In genomic region chr19:45000665-45001064, GRCh38 we compare ENCODE assay signal across 8 cellular contexts. TPM values are rescaled to one million over a fixed set of nuclear protein-coding genes. Genes with fewer than 3 reads are reported as not detected.
DNase-seq lines count a peak whose midpoint lies in the region; ATAC-seq and TF ChIP-seq lines count a peak whose summit lies in the region.
"Not testable (repeated sequence)": the region's sequence is repeated elsewhere in the genome, so short reads cannot be mapped to it uniquely, and the experiment has no call there.

No MANE protein-coding gene starts in this region.

- intact Hi-C loops in A673 (cut with micrococcal nuclease; ENCODE audit: unreplicated experiment) = loop anchor here (5.0 kb wide), 1 partner anchor 92 kb away; the partner anchor contains the start of gene PPP1R37
- intact Hi-C loops in activated T-helper 1 cell treated with anti-CD3 and anti-CD28 coated beads, Interleukin-12 subunit alpha, Interleukin-12 subunit beta, Interleukin-2, Interleukin-4 antibody, amounts not matched to agents 30 ng/mL and 10 ng/mL and 1 ng/mL, durations not matched to agents 14 hours and 24 hours and 36 hours (cut with micrococcal nuclease) = loop anchor here (1.0 to 5.0 kb wide), 3 partner anchors 76 to 792 kb away; partner anchors contain the start of genes DMWD and ZNF296
- intact Hi-C loops in naive thymus-derived CD4-positive, alpha-beta T cell (cut with micrococcal nuclease) = loop anchor here (1.0 to 5.0 kb wide), 9 partner anchors 45 to 497 kb away; partner anchors contain the start of genes BLOC1S3 (in 2 of the 2), CLPTM1 (in 2 of the 2), GEMIN7 (in 2 of the 2) and TRAPPC6A (in 2 of the 2)

- not testable (repeated sequence) for H3K9me3 Mint-ChIP-seq in activated T-helper 1 cell treated with anti-CD3 and anti-CD28 coated beads, Interleukin-12 subunit alpha, Interleukin-12 subunit beta, Interleukin-2, Interleukin-4 antibody, amounts not matched to agents 30 ng/mL and 10 ng/mL and 1 ng/mL, durations not matched to agents 14 hours and 24 hours and 36 hours; chondrocyte (ENCODE audit: low read depth); naive thymus-derived CD4-positive, alpha-beta T cell

- H3K27ac ChIP-seq in A673 (ENCODE audit: low read depth, low read length, poor library complexity, severe bottlenecking) = not testable (repeated sequence)
- peak overlapping the region; percentile 90 for H3K27ac ChIP-seq in RWPE1
- H3K27ac ChIP-seq in cardiac muscle cell = peak overlapping the region; percentile 59
- H3K27ac ChIP-seq in naive thymus-derived CD4-positive, alpha-beta T cell (ENCODE audit: low read depth, low read length) = peak overlapping the region; percentile 100
- H3K27ac ChIP-seq in skin epidermis = peak overlapping the region in 18 of 21 experiments; percentile 5 to 100 (median 74)

- not testable (repeated sequence) for H3K27me3 Mint-ChIP-seq in activated T-helper 1 cell treated with anti-CD3 and anti-CD28 coated beads, Interleukin-12 subunit alpha, Interleukin-12 subunit beta, Interleukin-2, Interleukin-4 antibody, amounts not matched to agents 30 ng/mL and 10 ng/mL and 1 ng/mL, durations not matched to agents 14 hours and 24 hours and 36 hours (ENCODE audit: insufficient read depth); chondrocyte (ENCODE audit: low read depth); naive thymus-derived CD4-positive, alpha-beta T cell

- not testable (repeated sequence) for DNase-seq in A673 (ENCODE audit: low spot score); H7; RWPE1 (ENCODE audit: low spot score); activated T-helper 1 cell treated with anti-CD3 and anti-CD28 coated beads, Interleukin-12 subunit alpha, Interleukin-12 subunit beta, Interleukin-2, Interleukin-4 antibody, amounts not matched to agents 30 ng/mL and 10 ng/mL and 1 ng/mL, durations not matched to agents 14 hours and 24 hours and 36 hours (ENCODE audit: low spot score); chondrocyte (ENCODE audit: low spot score); cardiac muscle cell (ENCODE audit: low read depth in 1 of 2, low spot score in 1 of 2); naive thymus-derived CD4-positive, alpha-beta T cell

- BruUV-seq in A673 (replicated peaks; lab: Mats Ljungman, UMichigan) = not testable (repeated sequence)

- H3K36me3 ChIP-seq in A673 (ENCODE audit: insufficient read depth, low read length, poor library complexity, severe bottlenecking); H7 (replicated peaks; ENCODE audit: control insufficient read depth, insufficient read depth, low read length); cardiac muscle cell; naive thymus-derived CD4-positive, alpha-beta T cell (ENCODE audit: control insufficient read depth in 2 of 3, insufficient read depth in 3 of 3, low read length in 3 of 3): not testable (repeated sequence)

- H3K4me3 ChIP-seq in A673 (ENCODE audit: low read depth, low read length, poor library complexity, severe bottlenecking) (peak overlapping the region; percentile 40), H7 (ENCODE audit: insufficient read depth, low read depth, low read length) (peak overlapping the region; percentile 27; the same call in 1 of the 2 replicates), skin epidermis (peak overlapping the region in 6 of 7 experiments; percentile 11 to 95 (median 82))
- H3K4me3 ChIP-seq in cardiac muscle cell = not testable (repeated sequence)
- H3K4me3 ChIP-seq in naive thymus-derived CD4-positive, alpha-beta T cell (ENCODE audit: low read length) = peak overlapping the region; percentile 61

- H3K4me3 Mint-ChIP-seq in activated T-helper 1 cell treated with anti-CD3 and anti-CD28 coated beads, Interleukin-12 subunit alpha, Interleukin-12 subunit beta, Interleukin-2, Interleukin-4 antibody, amounts not matched to agents 30 ng/mL and 10 ng/mL and 1 ng/mL, durations not matched to agents 14 hours and 24 hours and 36 hours = peak overlapping the region; percentile 68
- H3K4me3 Mint-ChIP-seq in chondrocyte (ENCODE audit: unreplicated experiment) = peak overlapping the region; percentile 45
- H3K4me3 Mint-ChIP-seq in naive thymus-derived CD4-positive, alpha-beta T cell = peak overlapping the region; percentile 39 to 95 (median 69)

- H3K27me3 ChIP-seq in A673 (replicated peaks; ENCODE audit: insufficient read depth, low read depth, low read length, poor library complexity); H7 (ENCODE audit: control insufficient read depth, insufficient read depth, low read length); cardiac muscle cell; naive thymus-derived CD4-positive, alpha-beta T cell (ENCODE audit: control insufficient read depth in 2 of 2, insufficient read depth in 2 of 2, low read length in 2 of 2): not testable (repeated sequence)

- H3K9me3 ChIP-seq in A673 (ENCODE audit: low read depth, low read length, poor library complexity, severe bottlenecking); cardiac muscle cell (ENCODE audit: low read depth); naive thymus-derived CD4-positive, alpha-beta T cell (ENCODE audit: control insufficient read depth in 2 of 3, low read length in 3 of 3): not testable (repeated sequence)

- not testable (repeated sequence) for ATAC-seq in naive thymus-derived CD4-positive, alpha-beta T cell

- not testable (repeated sequence) for TF ChIP-seq CTCF in A673 (conservative IDR thresholded peaks at IDR 0.05; ENCODE audit: low read depth, low read length); RWPE1 (conservative IDR thresholded peaks at IDR 0.05; ENCODE audit: low read depth); chondrocyte (IDR thresholded peaks at IDR 0.05); cardiac muscle cell (IDR thresholded peaks at IDR 0.05; ENCODE audit: low read depth, low read length)

- POLR2A ChIA-PET in A673 (lab: Charles Lee; ENCODE audit: low non-redundant PET) = interaction anchor here (0.6 kb wide), 1 partner anchor 132 kb away, joined by 7 read pairs; no protein-coding TSS in a partner anchor
- POLR2A ChIA-PET in RWPE1 (lab: Yijun Ruan, JAX; ENCODE audit: low non-redundant PET) = interaction anchor here (1.0 kb wide), 1 partner anchor 41 kb away, joined by 4 read pairs; no protein-coding TSS in a partner anchor
- POLR2A ChIA-PET in naive thymus-derived CD4-positive, alpha-beta T cell (lab: Charles Lee) = interaction anchor here (0.7 to 3.0 kb wide), 3 partner anchors 38 to 46 kb away, joined by 3 to 18 read pairs (median 5); partner anchors contain the start of gene CLASRP

- H3K4me1 Mint-ChIP-seq in activated T-helper 1 cell treated with anti-CD3 and anti-CD28 coated beads, Interleukin-12 subunit alpha, Interleukin-12 subunit beta, Interleukin-2, Interleukin-4 antibody, amounts not matched to agents 30 ng/mL and 10 ng/mL and 1 ng/mL, durations not matched to agents 14 hours and 24 hours and 36 hours (ENCODE audit: low read depth); chondrocyte (ENCODE audit: low read depth): not testable (repeated sequence)
- H3K4me1 Mint-ChIP-seq in naive thymus-derived CD4-positive, alpha-beta T cell = peaks cover 6 to 25% (median 12%) of the 10 kb centered on the region in 7 donors

- peak overlapping the region; percentile 77 for H3K27ac Mint-ChIP-seq in activated T-helper 1 cell treated with anti-CD3 and anti-CD28 coated beads, Interleukin-12 subunit alpha, Interleukin-12 subunit beta, Interleukin-2, Interleukin-4 antibody, amounts not matched to agents 30 ng/mL and 10 ng/mL and 1 ng/mL, durations not matched to agents 14 hours and 24 hours and 36 hours
- H3K27ac Mint-ChIP-seq in chondrocyte (ENCODE audit: unreplicated experiment) = peak overlapping the region; percentile 54
- H3K27ac Mint-ChIP-seq in naive thymus-derived CD4-positive, alpha-beta T cell = peak overlapping the region; percentile 82 to 99 (median 94)

- not testable (repeated sequence) for H3K36me3 Mint-ChIP-seq in activated T-helper 1 cell treated with anti-CD3 and anti-CD28 coated beads, Interleukin-12 subunit alpha, Interleukin-12 subunit beta, Interleukin-2, Interleukin-4 antibody, amounts not matched to agents 30 ng/mL and 10 ng/mL and 1 ng/mL, durations not matched to agents 14 hours and 24 hours and 36 hours (ENCODE audit: low read depth); chondrocyte (ENCODE audit: low read depth); naive thymus-derived CD4-positive, alpha-beta T cell

- CTCF ChIA-PET in A673 (lab: Charles Lee); naive thymus-derived CD4-positive, alpha-beta T cell (lab: Charles Lee): not testable (repeated sequence)
- CTCF ChIA-PET in RWPE1 (lab: Yijun Ruan, JAX) = interaction anchor here (0.6 to 1.2 kb wide), 3 partner anchors 12 to 256 kb away, joined by 3 to 4 read pairs (median 4); no protein-coding TSS in a partner anchor

- H3K4me1 ChIP-seq in A673 (ENCODE audit: insufficient read depth, low read length, poor library complexity, severe bottlenecking); cardiac muscle cell (ENCODE audit: low read depth): not testable (repeated sequence)
- H3K4me1 ChIP-seq in naive thymus-derived CD4-positive, alpha-beta T cell (ENCODE audit: control insufficient read depth in 2 of 2, insufficient read depth in 2 of 2, low read length in 2 of 2) = peaks cover 8 to 13% of the 10 kb centered on the region in 2 donors

RNA-seq across cellular contexts. Expression of gene RELB, which starts 0.6 kb away (rescaled TPM):
- total RNA-seq in A673 (2021) = 11.9 and 13.1 TPM in 2 replicates
- 2.7 and 4.1 TPM in 2 replicates for total RNA-seq in H7 (2014; rRNA removed; shearing (Covaris generic))
- total RNA-seq in activated T-helper 1 cell treated with anti-CD3 and anti-CD28 coated beads, Interleukin-12 subunit alpha, Interleukin-12 subunit beta, Interleukin-2, Interleukin-4 antibody, amounts not matched to agents 30 ng/mL and 10 ng/mL and 1 ng/mL, durations not matched to agents 14 hours and 24 hours and 36 hours = 73.3 and 77.5 TPM in 2 replicates
- 7.4 to 11.0 TPM (median 9.8 TPM) in 3 replicates for total RNA-seq in chondrocyte
- total RNA-seq in cardiac muscle cell = 3.1 TPM in 2 replicates
- 1.3 and 2.3 TPM in 2 replicates for polyA plus RNA-seq in cardiac muscle cell
- 10 to 100 TPM; 30.7 to 87.3 (median 71.3) TPM for total RNA-seq in naive thymus-derived CD4-positive, alpha-beta T cell
- 10 to 100 TPM; 13.4 to 14.7 TPM for polyA plus RNA-seq in naive thymus-derived CD4-positive, alpha-beta T cell

RNA-seq across cellular contexts. Expression of gene CLASRP, which starts 38.2 kb away (rescaled TPM):
- total RNA-seq in A673 (2021) (104 and 109 TPM in 2 replicates), chondrocyte (43.4 to 63.6 TPM (median 49.1 TPM) in 3 replicates), cardiac muscle cell (45.5 and 149 TPM in 2 replicates)
- total RNA-seq in H7 (2014; rRNA removed; shearing (Covaris generic)) = 31.4 and 35.2 TPM in 2 replicates
- 106 and 116 TPM in 2 replicates for total RNA-seq in activated T-helper 1 cell treated with anti-CD3 and anti-CD28 coated beads, Interleukin-12 subunit alpha, Interleukin-12 subunit beta, Interleukin-2, Interleukin-4 antibody, amounts not matched to agents 30 ng/mL and 10 ng/mL and 1 ng/mL, durations not matched to agents 14 hours and 24 hours and 36 hours
- 35.5 and 41.7 TPM in 2 replicates for polyA plus RNA-seq in cardiac muscle cell
- 100 to 1,000 TPM in 4 of 5 experiments, 10 to 100 TPM in 1; 94.7 to 185 (median 163) TPM for total RNA-seq in naive thymus-derived CD4-positive, alpha-beta T cell
- 10 to 100 TPM in 1 of 2 donors, 1 to 10 TPM in 1; 3.6 to 10.8 TPM for polyA plus RNA-seq in naive thymus-derived CD4-positive, alpha-beta T cell

RNA-seq across cellular contexts. Expression of gene CLPTM1, which starts 45.5 kb away (rescaled TPM):
- total RNA-seq in A673 (2021) (135 and 138 TPM in 2 replicates), chondrocyte (91.4 to 122 TPM (median 96.3 TPM) in 3 replicates), cardiac muscle cell (59.6 and 76.4 TPM in 2 replicates)
- total RNA-seq in H7 (2014; rRNA removed; shearing (Covaris generic)) = 38.5 and 64.1 TPM in 2 replicates
- 86.1 and 93.1 TPM in 2 replicates for total RNA-seq in activated T-helper 1 cell treated with anti-CD3 and anti-CD28 coated beads, Interleukin-12 subunit alpha, Interleukin-12 subunit beta, Interleukin-2, Interleukin-4 antibody, amounts not matched to agents 30 ng/mL and 10 ng/mL and 1 ng/mL, durations not matched to agents 14 hours and 24 hours and 36 hours
- polyA plus RNA-seq in cardiac muscle cell = 48.2 and 71.4 TPM in 2 replicates
- total RNA-seq in naive thymus-derived CD4-positive, alpha-beta T cell = 10 to 100 TPM; 68.4 to 83.3 (median 76.8) TPM
- 10 to 100 TPM; 11.7 to 25.6 TPM for polyA plus RNA-seq in naive thymus-derived CD4-positive, alpha-beta T cell

RNA-seq across cellular contexts. Expression of gene APOC2, which starts 54.8 kb away (rescaled TPM):
- total RNA-seq in A673 (2021) = not detected in 2 replicates
- total RNA-seq in H7 (2014; rRNA removed; shearing (Covaris generic)) = not detected in 2 replicates
- total RNA-seq in activated T-helper 1 cell treated with anti-CD3 and anti-CD28 coated beads, Interleukin-12 subunit alpha, Interleukin-12 subunit beta, Interleukin-2, Interleukin-4 antibody, amounts not matched to agents 30 ng/mL and 10 ng/mL and 1 ng/mL, durations not matched to agents 14 hours and 24 hours and 36 hours = not detected in 2 replicates
- total RNA-seq in chondrocyte = not detected in 3 replicates
- not detected in 2 replicates for total RNA-seq in cardiac muscle cell
- 0.98 TPM in 1 of 2 replicates, not detected in the other for polyA plus RNA-seq in cardiac muscle cell
- total RNA-seq in naive thymus-derived CD4-positive, alpha-beta T cell = 1 to 10 TPM in 1 of 5 experiments, not detected in 4; 1.7 TPM
- not detected for polyA plus RNA-seq in naive thymus-derived CD4-positive, alpha-beta T cell

RNA-seq across cellular contexts. Expression of gene APOC4, which starts 58.6 kb away (rescaled TPM):
- total RNA-seq in A673 (2021) (not detected in 2 replicates), chondrocyte (not detected in 3 replicates), cardiac muscle cell (not detected in 2 replicates)
- total RNA-seq in H7 (2014; rRNA removed; shearing (Covaris generic)) = not detected in 2 replicates
- total RNA-seq in activated T-helper 1 cell treated with anti-CD3 and anti-CD28 coated beads, Interleukin-12 subunit alpha, Interleukin-12 subunit beta, Interleukin-2, Interleukin-4 antibody, amounts not matched to agents 30 ng/mL and 10 ng/mL and 1 ng/mL, durations not matched to agents 14 hours and 24 hours and 36 hours = not detected in 2 replicates
- not detected in 2 replicates for polyA plus RNA-seq in cardiac muscle cell
- not detected for total RNA-seq in naive thymus-derived CD4-positive, alpha-beta T cell
- not detected for polyA plus RNA-seq in naive thymus-derived CD4-positive, alpha-beta T cell
